ENCODE assay signal across 1 cellular context in genomic region chr7:28627263-28627653, GRCh38.
TF ChIP-seq lines count a peak whose summit lies in the region.

No MANE protein-coding gene starts in this region.

TF ChIP-seq in HEK293, 187 proteins besides CTCF, POLR2A, EP300 and RAD21 (continued from another document):
- no peak for TF ChIP-seq ZNF830 (tag by site-specific recombination; IDR thresholded peaks at IDR 0.05; ENCODE audit: low read depth)
TF ChIP-seq in HEK293: peak in this region for 1.
